Comparison of ENCODE assay signal across 16 cellular contexts in the genomic region with DNA sequence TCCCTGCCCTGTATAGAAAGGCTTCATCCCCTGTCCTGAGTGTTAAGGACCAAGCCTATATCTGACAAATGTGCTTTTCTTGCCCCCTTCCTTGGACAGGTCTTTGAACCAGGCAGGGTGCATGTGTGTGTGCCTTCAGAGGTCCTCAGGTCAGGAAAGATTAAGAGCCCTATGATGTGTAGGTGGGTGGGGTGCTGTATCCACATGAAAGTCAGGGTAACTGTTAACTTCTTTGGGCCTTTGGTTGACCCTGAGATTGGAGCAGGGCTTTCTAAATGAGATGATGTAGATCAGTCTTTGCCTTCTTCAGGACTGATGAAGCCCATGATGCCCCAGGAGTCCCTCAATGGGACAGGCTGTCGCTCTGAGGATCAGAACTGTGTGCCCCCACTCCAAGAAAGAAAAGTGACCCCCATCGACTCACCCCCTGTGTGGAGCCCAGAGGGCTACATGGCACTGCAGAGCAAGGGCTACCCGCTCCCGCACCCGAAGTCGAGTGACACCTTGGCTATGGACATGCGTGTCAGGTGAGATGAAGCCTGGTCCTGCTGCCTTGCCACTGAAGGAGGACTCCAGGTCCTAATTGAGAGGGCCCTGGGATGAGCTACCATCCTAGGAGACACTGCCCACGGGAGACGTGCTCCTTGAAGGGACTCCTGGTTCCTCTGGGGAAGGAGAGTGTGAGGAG. TPM values are rescaled to one million over a fixed set of nuclear protein-coding genes. Genes with fewer than 3 reads are reported as not detected.
DNase-seq lines count a peak whose midpoint lies in the region; ATAC-seq and TF ChIP-seq lines count a peak whose summit lies in the region.
"Had no signal": no experiment of that assay in that cellular context is flagged by ENCODE, and none has a peak within 500 bp of the region (broad histone marks: within the 10 kb centered on the region; RNA-seq: fewer than 3 reads in every experiment).

No MANE protein-coding gene starts in this region.

- DNase-seq in natural killer cell treated with Interleukin-12 subunit alpha and Interleukin-12 subunit beta and Interleukin-15 and Interleukin-18, amount 100 ng/mL, for 72 hours (ENCODE audit: low spot score), result peak; percentile 22
- DNase-seq in natural killer cell (no peak), chondrocyte (ENCODE audit: low spot score) (peak; percentile 87), nephron progenitor cell (no peak)
- no peak for DNase-seq in stimulated activated CD4-positive, alpha-beta T cell treated with anti-CD3 and anti-CD28 coated beads, Interleukin-4, amount 100 ng/mL, for 4 hours
- DNase-seq: activated CD4-positive, alpha-beta T cell treated with anti-CD3 and anti-CD28 coated beads for 36 hours; activated naive CD4-positive, alpha-beta T cell treated with anti-CD3 and anti-CD28 coated beads, Interleukin-2, amount 50 U/mL, for 16 hours; colonic mucosa; DMS79; KG1; MV-4-11; NCI-H1694; stimulated activated CD4-positive, alpha-beta T cell treated with anti-CD3 and anti-CD28 coated beads, Interleukin-2, amount 100 ng/mL, for 24 hours; stimulated activated naive CD8-positive, alpha-beta T cell treated with anti-CD3 and anti-CD28 coated beads, Interleukin-15, amount 100 ng/mL, for 72 hours had no signal

- H3K27ac Mint-ChIP-seq in natural killer cell treated with Interleukin-12 subunit alpha and Interleukin-12 subunit beta and Interleukin-15 and Interleukin-18, amount 100 ng/mL, for 72 hours, result no peak overlapping the region
- peak overlapping the region in 1 of 2 donors; percentile 21 for H3K27ac Mint-ChIP-seq in natural killer cell
- no peak overlapping the region for H3K27ac Mint-ChIP-seq in chondrocyte (ENCODE audit: unreplicated experiment)
- H3K27ac Mint-ChIP-seq in nephron progenitor cell, result peak overlapping the region; percentile 26

- intact Hi-C loops in natural killer cell (cut with micrococcal nuclease), result no loop called here

- no peak for ATAC-seq in natural killer cell treated with Interleukin-12 subunit alpha and Interleukin-12 subunit beta and Interleukin-15 and Interleukin-18, amount 100 ng/mL, for 72 hours
- ATAC-seq in natural killer cell, result no peak
- ATAC-seq in HG02642 (IDR thresholded peaks at IDR 0.05; ENCODE audit: poor library complexity, unreplicated experiment), result no peak
- no peak for ATAC-seq in GM18519 (IDR thresholded peaks at IDR 0.05; ENCODE audit: low FRiP score, unreplicated experiment)
- ATAC-seq: activated CD4-positive, alpha-beta T cell treated with anti-CD3 and anti-CD28 coated beads for 36 hours; stimulated activated naive CD8-positive, alpha-beta T cell treated with anti-CD3 and anti-CD28 coated beads, Interleukin-15, amount 100 ng/mL, for 72 hours had no signal

- H3K9me3 Mint-ChIP-seq in natural killer cell treated with Interleukin-12 subunit alpha and Interleukin-12 subunit beta and Interleukin-15 and Interleukin-18, amount 100 ng/mL, for 72 hours, result no peaks in the 10 kb centered on the region
- H3K9me3 Mint-ChIP-seq in natural killer cell (no peaks in the 10 kb centered on the region), chondrocyte (ENCODE audit: low read depth) (no peaks in the 10 kb centered on the region), nephron progenitor cell (no peaks in the 10 kb centered on the region)
- H3K9me3 Mint-ChIP-seq: stimulated activated naive CD8-positive, alpha-beta T cell treated with anti-CD3 and anti-CD28 coated beads, Interleukin-15, amount 100 ng/mL, for 72 hours had no signal

- TF ChIP-seq CTCF in natural killer cell (IDR thresholded peaks at IDR 0.05) (no peak), chondrocyte (IDR thresholded peaks at IDR 0.05) (no peak), nephron progenitor cell (IDR thresholded peaks at IDR 0.05) (no peak)

- peaks cover 0 to 13% of the 10 kb centered on the region in 2 donors for H3K4me1 Mint-ChIP-seq in natural killer cell treated with Interleukin-12 subunit alpha and Interleukin-12 subunit beta and Interleukin-15 and Interleukin-18, amount 100 ng/mL, for 72 hours (ENCODE audit: low read depth in 2 of 2)
- H3K4me1 Mint-ChIP-seq in natural killer cell (peaks cover 10 to 19% of the 10 kb centered on the region in 2 donors), chondrocyte (ENCODE audit: low read depth) (peaks cover 3% of the 10 kb centered on the region), nephron progenitor cell (no peaks in the 10 kb centered on the region)
- H3K4me1 Mint-ChIP-seq: activated CD4-positive, alpha-beta T cell treated with anti-CD3 and anti-CD28 coated beads for 36 hours had no signal

- H3K4me3 Mint-ChIP-seq in natural killer cell treated with Interleukin-12 subunit alpha and Interleukin-12 subunit beta and Interleukin-15 and Interleukin-18, amount 100 ng/mL, for 72 hours, result no peak overlapping the region
- no peak overlapping the region for H3K4me3 Mint-ChIP-seq in natural killer cell
- H3K4me3 Mint-ChIP-seq in chondrocyte (ENCODE audit: unreplicated experiment), result no peak overlapping the region
- H3K4me3 Mint-ChIP-seq in nephron progenitor cell, result no peak overlapping the region
- H3K4me3 Mint-ChIP-seq: activated CD4-positive, alpha-beta T cell treated with anti-CD3 and anti-CD28 coated beads for 36 hours; stimulated activated naive CD8-positive, alpha-beta T cell treated with anti-CD3 and anti-CD28 coated beads, Interleukin-15, amount 100 ng/mL, for 72 hours had no signal

- H3K36me3 Mint-ChIP-seq in natural killer cell treated with Interleukin-12 subunit alpha and Interleukin-12 subunit beta and Interleukin-15 and Interleukin-18, amount 100 ng/mL, for 72 hours, result peaks cover 20% of the 10 kb centered on the region
- H3K36me3 Mint-ChIP-seq in natural killer cell, result peaks cover 10% of the 10 kb centered on the region
- H3K36me3 Mint-ChIP-seq in chondrocyte (ENCODE audit: low read depth), result peaks cover 49% of the 10 kb centered on the region
- peaks cover 68% of the 10 kb centered on the region for H3K36me3 Mint-ChIP-seq in nephron progenitor cell (ENCODE audit: low read depth)

- H3K27me3 Mint-ChIP-seq in natural killer cell treated with Interleukin-12 subunit alpha and Interleukin-12 subunit beta and Interleukin-15 and Interleukin-18, amount 100 ng/mL, for 72 hours, result no peaks in the 10 kb centered on the region
- H3K27me3 Mint-ChIP-seq in natural killer cell (ENCODE audit: low read depth in 2 of 2), result no peaks in the 10 kb centered on the region
- H3K27me3 Mint-ChIP-seq in chondrocyte (ENCODE audit: low read depth), result no peaks in the 10 kb centered on the region
- no peaks in the 10 kb centered on the region for H3K27me3 Mint-ChIP-seq in nephron progenitor cell (ENCODE audit: low read depth, poor library complexity)
- H3K27me3 Mint-ChIP-seq: activated CD4-positive, alpha-beta T cell treated with anti-CD3 and anti-CD28 coated beads for 36 hours; stimulated activated naive CD8-positive, alpha-beta T cell treated with anti-CD3 and anti-CD28 coated beads, Interleukin-15, amount 100 ng/mL, for 72 hours had no signal

RNA-seq across cellular contexts. Expression of a gene that starts 29.4 kb away (rescaled TPM):
- 10 to 100 TPM; 30.5 to 53.4 TPM for total RNA-seq in natural killer cell treated with Interleukin-12 subunit alpha and Interleukin-12 subunit beta and Interleukin-15 and Interleukin-18, amount 100 ng/mL, for 72 hours
- total RNA-seq in natural killer cell, result 10 to 100 TPM; 35.5 to 38.8 (median 36.3) TPM
- total RNA-seq in chondrocyte, result 46.7 to 48.0 TPM (median 46.8 TPM) in 3 replicates

RNA-seq across cellular contexts. Expression of a gene that starts 57.7 kb away (rescaled TPM):
- total RNA-seq in natural killer cell treated with Interleukin-12 subunit alpha and Interleukin-12 subunit beta and Interleukin-15 and Interleukin-18, amount 100 ng/mL, for 72 hours, result 10 to 100 TPM; 24.9 to 37.4 TPM
- total RNA-seq in natural killer cell (10 to 100 TPM; 29.9 to 35.2 (median 30.2) TPM), chondrocyte (17.9 to 27.7 TPM (median 18.3 TPM) in 3 replicates)

Comparison
In these comparisons a context has a peak if more than half of its experiments do, and no peak if none do; other contexts are left out.
1. DNase-seq: peak in natural killer cell treated with Interleukin-12 subunit alpha and Interleukin-12 subunit beta and Interleukin-15 and Interleukin-18, amount 100 ng/mL, for 72 hours (single experiment) and chondrocyte (single experiment); none in natural killer cell (single experiment), nephron progenitor cell (single experiment) and stimulated activated CD4-positive, alpha-beta T cell treated with anti-CD3 and anti-CD28 coated beads, Interleukin-4, amount 100 ng/mL, for 4 hours (0 of 2).